In the genomic region with DNA sequence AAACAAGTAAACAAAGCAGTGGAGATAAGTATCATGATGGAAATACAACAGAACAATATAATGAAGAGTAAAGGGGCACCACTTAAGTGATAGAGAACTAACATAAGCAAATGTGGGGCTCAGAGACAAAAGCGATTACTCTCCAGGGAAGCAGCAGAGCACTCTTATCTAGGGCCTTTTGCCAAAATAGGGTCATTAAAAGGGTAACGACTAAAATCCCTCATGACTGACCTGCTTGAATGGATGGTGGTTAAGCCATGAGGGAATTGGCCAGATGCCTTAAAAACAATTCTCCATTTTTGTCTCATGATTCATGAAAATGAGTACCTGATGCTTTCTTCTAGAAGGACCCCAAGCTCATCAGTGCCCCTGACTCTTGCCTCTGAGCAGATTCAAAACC, we compare ENCODE assay signal across 14 cellular contexts. TPM values are rescaled to one million over a fixed set of nuclear protein-coding genes. Genes with fewer than 3 reads are reported as not detected.
"Had no signal": no experiment of that assay in that cellular context is flagged by ENCODE, and none has a peak within 500 bp of the region (broad histone marks: within the 10 kb centered on the region; RNA-seq: fewer than 3 reads in every experiment).

No MANE protein-coding gene starts in this region.

- H3K4me3 Mint-ChIP-seq: activated CD4-positive, alpha-beta memory T cell treated with anti-CD3 and anti-CD28 coated beads, Interleukin-2, amount 10 ng/mL, durations not matched to agents 7 days and 5 days; activated naive CD8-positive, alpha-beta T cell treated with anti-CD3 and anti-CD28 coated beads for 36 hours; endodermal cell; nephron progenitor cell; type B pancreatic cell had no signal

- H3K4me1 Mint-ChIP-seq: activated CD4-positive, alpha-beta memory T cell treated with anti-CD3 and anti-CD28 coated beads, Interleukin-2, amount 10 ng/mL, durations not matched to agents 7 days and 5 days; activated naive CD8-positive, alpha-beta T cell treated with anti-CD3 and anti-CD28 coated beads for 36 hours had no signal

- H3K27ac Mint-ChIP-seq: activated CD4-positive, alpha-beta memory T cell treated with anti-CD3 and anti-CD28 coated beads, Interleukin-2, amount 10 ng/mL, durations not matched to agents 7 days and 5 days; activated naive CD8-positive, alpha-beta T cell treated with anti-CD3 and anti-CD28 coated beads for 36 hours; endodermal cell; nephron progenitor cell; type B pancreatic cell had no signal

- H3K9me3 Mint-ChIP-seq: activated naive CD8-positive, alpha-beta T cell treated with anti-CD3 and anti-CD28 coated beads for 36 hours; endodermal cell; nephron progenitor cell; type B pancreatic cell had no signal

- DNase-seq: activated CD4-positive, alpha-beta memory T cell treated with anti-CD3 and anti-CD28 coated beads, Interleukin-2, amount 10 ng/mL, durations not matched to agents 7 days and 5 days; activated gamma-delta T cell treated with Interleukin-2 at 50 U/mL for 16 hours; activated naive CD8-positive, alpha-beta T cell treated with anti-CD3 and anti-CD28 coated beads for 36 hours; activated T-cell treated with anti-CD3 and anti-CD28 coated beads, Interleukin-2, amount 50 U/mL, for 48 hours; anterior cingulate cortex; endodermal cell; erythroblast; nephron progenitor cell; stimulated activated CD4-positive, alpha-beta T cell treated with anti-CD3 and anti-CD28 coated beads, Interleukin-12 subunit alpha, Interleukin-12 subunit beta, amount 100 ng/mL, for 4 hours; stimulated activated naive CD8-positive, alpha-beta T cell treated with anti-CD3 and anti-CD28 coated beads, Interleukin-15, Interleukin-2, amounts not matched to agents 100 U/mL and 50 U/mL, for 24 hours had no signal

- ATAC-seq: stimulated activated naive CD8-positive, alpha-beta T cell treated with anti-CD3 and anti-CD28 coated beads, Interleukin-15, Interleukin-2, amounts not matched to agents 100 U/mL and 50 U/mL, for 24 hours had no signal

- H3K36me3 Mint-ChIP-seq: type B pancreatic cell had no signal

RNA-seq across cellular contexts. Expression of a gene that starts 3.2 kb away (rescaled TPM):
- total RNA-seq: activated CD4-positive, alpha-beta memory T cell treated with anti-CD3 and anti-CD28 coated beads, Interleukin-2, amount 10 ng/mL, durations not matched to agents 7 days and 5 days; activated naive CD8-positive, alpha-beta T cell treated with anti-CD3 and anti-CD28 coated beads for 36 hours; lower leg skin; mesenteric fat pad; suprapubic skin had no signal
